21 cellular contexts compared by ENCODE assay signal in genomic region chr15:75659141-75659771, GRCh38. TPM values are rescaled to one million over a fixed set of nuclear protein-coding genes. Genes with fewer than 3 reads are reported as not detected.
DNase-seq lines count a peak whose midpoint lies in the region; ATAC-seq and TF ChIP-seq lines count a peak whose summit lies in the region.
"Had no signal": no experiment of that assay in that cellular context is flagged by ENCODE, and none has a peak within 500 bp of the region (broad histone marks: within the 10 kb centered on the region; RNA-seq: fewer than 3 reads in every experiment).

No MANE protein-coding gene starts in this region.

- TF ChIP-seq CTCF in Peyer's patch (IDR thresholded peaks at IDR 0.05) (no peak), endothelial cell (IDR thresholded peaks at IDR 0.05; ENCODE audit: unreplicated experiment) (no peak), osteoblast (IDR thresholded peaks at IDR 0.05; ENCODE audit: extremely low read depth, low read depth, low read length) (no peak), tibial artery (IDR thresholded peaks at IDR 0.05) (no peak)

- no peak overlapping the region for H3K27ac Mint-ChIP-seq in endothelial cell (ENCODE audit: unreplicated experiment)
- H3K27ac Mint-ChIP-seq: mesothelial cell of epicardium, neural progenitor cell had no signal

- no peaks in the 10 kb centered on the region for H3K9me3 Mint-ChIP-seq in endothelial cell (ENCODE audit: unreplicated experiment)
- H3K9me3 Mint-ChIP-seq: central memory CD8-positive, alpha-beta T cell; mesothelial cell of epicardium; neural progenitor cell had no signal

- peaks cover 12% of the 10 kb centered on the region for H3K27me3 Mint-ChIP-seq in endothelial cell (ENCODE audit: unreplicated experiment)
- H3K27me3 Mint-ChIP-seq: central memory CD8-positive, alpha-beta T cell had no signal

- peaks cover 74% of the 10 kb centered on the region for H3K79me2 ChIP-seq in osteoblast (ENCODE audit: insufficient read depth, low read length)

- DNase-seq in Peyer's patch: no peak
- no peak for DNase-seq in endothelial cell (ENCODE audit: low spot score)
- DNase-seq in osteoblast (ENCODE audit: insufficient read length, low spot score, missing footprints): peak; percentile 69
- no peak for DNase-seq in tibial artery
- DNase-seq in NK-92 (lab: John Stamatoyannopoulos, UW; ENCODE audit: unreplicated experiment): no peak
- DNase-seq in posterior cingulate gyrus: no peak
- DNase-seq: activated CD4-positive, alpha-beta T cell treated with anti-CD3 and anti-CD28 coated beads, Interleukin-2, amount 50 U/mL, for 1 hour; AML-193; effector memory CD4-positive, alpha-beta T cell; NCI-H1105; NCI-H2081 treated with DMSO at 0.1 percent for 48 hours; NCI-H510A treated with DMSO at 0.1 percent for 48 hours; Right ventricle myocardium superior; stimulated activated CD4-positive, alpha-beta T cell treated with anti-CD3 and anti-CD28 coated beads, Interleukin-15, amount 100 ng/mL, for 24 hours; T-helper 1 cell; trophoblast cell had no signal

- H3K36me3 Mint-ChIP-seq in endothelial cell (ENCODE audit: low read depth, unreplicated experiment): peaks cover 31% of the 10 kb centered on the region
- H3K36me3 Mint-ChIP-seq: mesothelial cell of epicardium had no signal

- H3K4me1 ChIP-seq in Peyer's patch (peaks cover 0 to 52% (median 1%) of the 10 kb centered on the region in 4 donors), osteoblast (ENCODE audit: insufficient read depth, low read length) (peaks cover 20% of the 10 kb centered on the region), tibial artery (peaks cover 3 to 78% (median 66%) of the 10 kb centered on the region in 4 donors)
- H3K4me1 ChIP-seq: neural progenitor cell had no signal

- peaks cover 51% of the 10 kb centered on the region for H4K20me1 ChIP-seq in osteoblast (ENCODE audit: insufficient read depth, low read length)

- no peaks in the 10 kb centered on the region for H3K27me3 ChIP-seq in Peyer's patch
- no peaks in the 10 kb centered on the region for H3K27me3 ChIP-seq in osteoblast (ENCODE audit: insufficient read depth, low read length)
- no peaks in the 10 kb centered on the region for H3K27me3 ChIP-seq in tibial artery
- H3K27me3 ChIP-seq: neural progenitor cell had no signal

- H3K36me3 ChIP-seq in Peyer's patch (peaks cover 0 to 31% (median 0%) of the 10 kb centered on the region in 3 donors), osteoblast (ENCODE audit: insufficient read depth, low read length) (peaks cover 48% of the 10 kb centered on the region), tibial artery (peaks cover 23 to 57% (median 35%) of the 10 kb centered on the region in 3 donors)
- H3K36me3 ChIP-seq: neural progenitor cell had no signal

- no peak for TF ChIP-seq POLR2A in Peyer's patch (IDR thresholded peaks at IDR 0.05)

- intact Hi-C loops in tibial artery (cut with DNase I; ENCODE audit: low total_unique reads): no loop called here
- intact Hi-C loops in posterior cingulate gyrus (cut with DNase I): no loop called here

- H3K4me3 ChIP-seq in Peyer's patch: no peak overlapping the region
- H3K4me3 ChIP-seq in osteoblast (ENCODE audit: insufficient read depth, low read length): no peak overlapping the region
- no peak overlapping the region for H3K4me3 ChIP-seq in tibial artery
- H3K4me3 ChIP-seq: neural progenitor cell had no signal

- no peak overlapping the region for H2AFZ ChIP-seq in osteoblast (ENCODE audit: low read length)
- H2AFZ ChIP-seq: neural progenitor cell had no signal

- H3K9me3 ChIP-seq in Peyer's patch (no peaks in the 10 kb centered on the region), osteoblast (ENCODE audit: low read depth, low read length) (no peaks in the 10 kb centered on the region), tibial artery (no peaks in the 10 kb centered on the region)

- no peak for ATAC-seq in GM21447 (IDR thresholded peaks at IDR 0.05; ENCODE audit: unreplicated experiment)
- no peak for ATAC-seq in HG02610 (IDR thresholded peaks at IDR 0.05; ENCODE audit: unreplicated experiment)

- peaks cover 9% of the 10 kb centered on the region for H3K4me1 Mint-ChIP-seq in endothelial cell (ENCODE audit: unreplicated experiment)

- H3K4me2 ChIP-seq in osteoblast (ENCODE audit: insufficient read depth, low read length): no peak overlapping the region
- H3K4me2 ChIP-seq: neural progenitor cell had no signal

- peak overlapping the region in 3 of 4 donors; percentile 31 to 79 (median 76) for H3K27ac ChIP-seq in Peyer's patch
- no peak overlapping the region for H3K27ac ChIP-seq in osteoblast (ENCODE audit: low read depth, low read length)
- peak overlapping the region; percentile 89 to 92 for H3K27ac ChIP-seq in tibial artery
- H3K27ac ChIP-seq: neural progenitor cell had no signal

- peak overlapping the region; percentile 21 for H3K4me3 Mint-ChIP-seq in endothelial cell (ENCODE audit: unreplicated experiment)
- H3K4me3 Mint-ChIP-seq: central memory CD8-positive, alpha-beta T cell; mesothelial cell of epicardium; neural progenitor cell had no signal

RNA-seq across cellular contexts. Expression of gene SNX33, which starts 11.5 kb away (rescaled TPM):
- total RNA-seq in Peyer's patch (10 to 100 TPM; 35.5 to 53.7 (median 49.5) TPM), endothelial cell (ENCODE audit: unreplicated experiment) (17.3 TPM), osteoblast (38.0 and 39.8 TPM in 2 replicates)

RNA-seq across cellular contexts. Expression of gene IMP3, which starts 19.2 kb away (rescaled TPM):
- total RNA-seq in Peyer's patch (100 to 1,000 TPM in 3 of 4 donors, 10 to 100 TPM in 1; 96.8 to 133 (median 124) TPM), endothelial cell (ENCODE audit: unreplicated experiment) (33.5 TPM), osteoblast (46.6 and 64.4 TPM in 2 replicates)

RNA-seq across cellular contexts. Expression of gene SNUPN, which starts 33.7 kb away (rescaled TPM):
- total RNA-seq in Peyer's patch (10 to 100 TPM; 11.5 to 32.2 (median 17.4) TPM), endothelial cell (ENCODE audit: unreplicated experiment) (16.5 TPM), osteoblast (30.4 and 30.9 TPM in 2 replicates)

RNA-seq across cellular contexts. Expression of gene CSPG4, which starts 53.4 kb away (rescaled TPM):
- total RNA-seq in Peyer's patch (10 to 100 TPM in 1 of 4 donors, 1 to 10 TPM in 3; 2.8 to 15.7 (median 6.3) TPM), endothelial cell (ENCODE audit: unreplicated experiment) (0.18 TPM), osteoblast (11.5 and 20.3 TPM in 2 replicates)
